Comparison of ENCODE assay signal across 1 cellular context in genomic region chr19:36221474-36221873, GRCh38.
TF ChIP-seq lines count a peak whose summit lies in the region.

No MANE protein-coding gene starts in this region.

TF ChIP-seq in HepG2, 621 proteins besides CTCF, POLR2A, EP300 and RAD21:
- TF ChIP-seq ZNF326 (CRISPR knock-in tag; IDR thresholded peaks at IDR 0.05; ENCODE audit: borderline replicate concordance) (no peak), FOXA1 (IDR thresholded peaks at IDR 0.05) (peak; percentile 64; the same call in 1 of the 2 replicates), FOXA1 (CRISPR knock-in tag; IDR thresholded peaks at IDR 0.05) (no peak)
